ENCODE assay signal across 10 cellular contexts in the genomic region with DNA sequence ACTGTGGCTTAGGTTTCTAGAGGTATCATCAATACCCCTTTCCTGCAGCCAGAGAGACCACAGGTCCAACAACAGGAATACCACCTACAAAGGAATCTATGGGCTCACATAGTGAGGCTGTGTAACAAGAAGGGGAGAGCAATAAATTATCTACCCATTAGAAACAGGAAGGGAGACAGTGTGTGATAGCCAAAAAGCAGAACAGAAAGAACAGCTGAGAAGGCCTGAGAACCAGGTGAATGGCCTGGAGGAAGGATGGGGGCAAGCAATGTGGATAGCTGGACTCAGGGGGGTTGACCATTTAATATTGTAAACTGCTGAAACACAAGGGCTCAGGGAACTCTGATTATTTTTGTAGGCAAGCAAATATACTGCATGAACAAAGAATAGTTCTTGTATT.
DNase-seq lines count a peak whose midpoint lies in the region; ATAC-seq and TF ChIP-seq lines count a peak whose summit lies in the region.
"Had no signal": no experiment of that assay in that cellular context is flagged by ENCODE, and none has a peak within 500 bp of the region (broad histone marks: within the 10 kb centered on the region; RNA-seq: fewer than 3 reads in every experiment).

No MANE protein-coding gene starts in this region.

- H4K5ac ChIP-seq in IMR-90 (ENCODE audit: low read depth, low read length): peak overlapping the region; percentile 97

- peak overlapping the region; percentile 55 to 91 for H4K8ac ChIP-seq in IMR-90 (ENCODE audit: low read depth in 2 of 2, low read length in 2 of 2)

- H2BK120ac ChIP-seq in IMR-90 (ENCODE audit: low read depth, low read length): peak overlapping the region; percentile 85

- peak overlapping the region; percentile 56 for H3K56ac ChIP-seq in IMR-90 (ENCODE audit: extremely low read depth, insufficient read depth, low read length)

- H3K14ac ChIP-seq in IMR-90 (replicated peaks; ENCODE audit: low read depth, low read length): peak overlapping the region; percentile 98

- 0 out of 4 replicates have a peak, but pooled peaks cover 0 to 4% of the 10 kb centered on the region in 2 experiments for H3K79me1 ChIP-seq in IMR-90 (ENCODE audit: low read depth in 1 of 2, low read length in 2 of 2)

- peak overlapping the region; percentile 77 for H3K27ac ChIP-seq in IMR-90 (ENCODE audit: insufficient read depth, low read length)
- H3K27ac ChIP-seq: neutrophil had no signal

- H3K4me1 ChIP-seq in IMR-90 (ENCODE audit: control insufficient read depth, insufficient read depth, low read length): peaks cover 10% of the 10 kb centered on the region

- H4K91ac ChIP-seq in IMR-90 (ENCODE audit: insufficient read depth, low read depth, low read length): peak overlapping the region; percentile 88

- in situ Hi-C loops in IMR-90 (cut with MboI; ENCODE audit: low sequenced_read_pairs): no loop called here

- H2AK5ac ChIP-seq in IMR-90 (ENCODE audit: low read depth, low read length): peak overlapping the region; percentile 91

- H3K27me3 ChIP-seq in IMR-90 (ENCODE audit: control insufficient read depth, insufficient read depth, low read length): no peaks in the 10 kb centered on the region
- H3K27me3 ChIP-seq: neutrophil had no signal

- peak overlapping the region; percentile 99 for H3K18ac ChIP-seq in IMR-90 (ENCODE audit: low read depth, low read length)

- BruUV-seq in IMR-90 (replicated peaks; lab: Mats Ljungman, UMichigan): no TSS peak

- peak overlapping the region; percentile 78 for H2AFZ ChIP-seq in IMR-90 (replicated peaks; ENCODE audit: low read length, poor library complexity)

- no peak overlapping the region for H3K4me3 ChIP-seq in IMR-90 (ENCODE audit: insufficient read depth, low read depth, low read length)

- peak overlapping the region; percentile 63 for H2AK9ac ChIP-seq in IMR-90 (replicated peaks; ENCODE audit: low read depth, low read length, poor library complexity)

- CTCF ChIA-PET in IMR-90 (lab: Yijun Ruan, JAX): interaction anchor here (1.0 to 1.2 kb wide), 2 partner anchors 168 to 626 kb away, joined by 3 to 4 read pairs; no protein-coding TSS in a partner anchor

- peak overlapping the region; percentile 96 for H2BK20ac ChIP-seq in IMR-90 (ENCODE audit: low read depth, low read length)

- dilution Hi-C loops in IMR-90 (cut with HindIII; ENCODE audit: low sequenced_read_pairs, unreplicated experiment): no loop called here

- TF ChIP-seq RAD21 in IMR-90 (IDR thresholded peaks at IDR 0.05; ENCODE audit: low read length): no peak

- H3K36me3 ChIP-seq in IMR-90 (ENCODE audit: control insufficient read depth, insufficient read depth, low read length): no peaks in the 10 kb centered on the region
- H3K36me3 ChIP-seq: neutrophil had no signal

- H2BK5ac ChIP-seq in IMR-90 (ENCODE audit: low read depth, low read length, poor library complexity, severe bottlenecking): peak overlapping the region; percentile 97

- peak overlapping the region; percentile 22; the same call in 1 of the 2 replicates for H3K4me2 ChIP-seq in IMR-90 (ENCODE audit: low read depth, low read length)

- H2BK15ac ChIP-seq in IMR-90 (ENCODE audit: low read depth, low read length): peak overlapping the region; percentile 96

- peak; percentile 15 for DNase-seq in GM10266 (ENCODE audit: extremely low spot score)
- no peak for DNase-seq in IMR-90
- no peak for DNase-seq in NCI-H510A (lab: John Stamatoyannopoulos, UW)
- no peak for DNase-seq in activated CD4-positive, alpha-beta T cell treated with anti-CD3 and anti-CD28 coated beads for 48 hours
- no peak for DNase-seq in Right ventricle myocardium inferior (ENCODE audit: missing footprints)
- DNase-seq in stimulated activated CD4-positive, alpha-beta T cell treated with anti-CD3 and anti-CD28 coated beads, Interleukin-1b, Interleukin-23, amount 100 ng/mL, for 48 hours: no peak
- DNase-seq: activated naive CD4-positive, alpha-beta T cell treated with anti-CD3 and anti-CD28 coated beads, Interleukin-2, amount 50 U/mL, for 16 hours had no signal

- TF ChIP-seq CTCF in GM10266 (IDR thresholded peaks at IDR 0.05; ENCODE audit: control insufficient read depth, insufficient read depth, low read depth, missing control alignments) (no peak), IMR-90 (conservative IDR thresholded peaks at IDR 0.05; ENCODE audit: low read depth, low read length) (no peak)

- peak overlapping the region; percentile 92 for H3K4ac ChIP-seq in IMR-90 (ENCODE audit: low read depth, low read length)

- H4K20me1 ChIP-seq in IMR-90 (ENCODE audit: insufficient read depth, low read length): no peaks in the 10 kb centered on the region

- POLR2A ChIA-PET in IMR-90 (lab: Charles Lee; ENCODE audit: unreplicated experiment): interaction anchor here (0.6 kb wide), 1 partner anchor 281 kb away, joined by 3 read pairs; no protein-coding TSS in a partner anchor

- peak overlapping the region; percentile 98 for H3K23ac ChIP-seq in IMR-90 (ENCODE audit: low read depth, low read length)

- no peak for TF ChIP-seq POLR2A in IMR-90 (IDR thresholded peaks at IDR 0.05; ENCODE audit: low read depth, low read length)

- H3K9me1 ChIP-seq in IMR-90 (ENCODE audit: insufficient read depth, low read length): peaks cover 7% of the 10 kb centered on the region

- peak; percentile 97 for ATAC-seq in GM19438 (IDR thresholded peaks at IDR 0.05; ENCODE audit: low read depth, unreplicated experiment)
- ATAC-seq in HG02870 (IDR thresholded peaks at IDR 0.05; ENCODE audit: unreplicated experiment): peak; percentile 79
- no peak for ATAC-seq in IMR-90 (ENCODE audit: low read depth)
- no peak for ATAC-seq in Right ventricle myocardium inferior

- no peak overlapping the region for H3K9ac ChIP-seq in IMR-90 (ENCODE audit: low read depth, low read length)

- intact Hi-C loops in IMR-90 (cut with micrococcal nuclease): loop anchor here (5.0 to 10.0 kb wide), 2 partner anchors 493 to 630 kb away; a partner anchor contains a TSS
- intact Hi-C loops in Right ventricle myocardium inferior (cut with DNase I): loop anchor here (10.0 kb wide), 2 partner anchors 163 to 833 kb away; no protein-coding TSS in a partner anchor

- no peaks in the 10 kb centered on the region for H3K9me3 ChIP-seq in IMR-90 (ENCODE audit: control insufficient read depth, insufficient read depth, low read length)
- H3K9me3 ChIP-seq: neutrophil had no signal

TF ChIP-seq in IMR-90, 13 proteins besides CTCF, POLR2A, EP300 and RAD21:
- TF ChIP-seq, protein P1, sequence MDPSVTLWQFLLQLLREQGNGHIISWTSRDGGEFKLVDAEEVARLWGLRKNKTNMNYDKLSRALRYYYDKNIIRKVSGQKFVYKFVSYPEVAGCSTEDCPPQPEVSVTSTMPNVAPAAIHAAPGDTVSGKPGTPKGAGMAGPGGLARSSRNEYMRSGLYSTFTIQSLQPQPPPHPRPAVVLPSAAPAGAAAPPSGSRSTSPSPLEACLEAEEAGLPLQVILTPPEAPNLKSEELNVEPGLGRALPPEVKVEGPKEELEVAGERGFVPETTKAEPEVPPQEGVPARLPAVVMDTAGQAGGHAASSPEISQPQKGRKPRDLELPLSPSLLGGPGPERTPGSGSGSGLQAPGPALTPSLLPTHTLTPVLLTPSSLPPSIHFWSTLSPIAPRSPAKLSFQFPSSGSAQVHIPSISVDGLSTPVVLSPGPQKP (IDR thresholded peaks at IDR 0.05; ENCODE audit: borderline replicate concordance, low read depth, low read length): no peak
- no peak for TF ChIP-seq SMC3 (IDR thresholded peaks at IDR 0.05; ENCODE audit: low read depth, low read length)
- TF ChIP-seq CHD1 (IDR thresholded peaks at IDR 0.05; ENCODE audit: low read depth, low read length): no peak
- no peak for TF ChIP-seq CEBPB (IDR thresholded peaks at IDR 0.05; ENCODE audit: low read depth, low read length)
- TF ChIP-seq MAFK (IDR thresholded peaks at IDR 0.05; ENCODE audit: low read depth, low read length): no peak
- TF ChIP-seq MAZ (IDR thresholded peaks at IDR 0.05; ENCODE audit: borderline replicate concordance, low read depth, low read length): no peak
- no peak for TF ChIP-seq NFE2L2 (IDR thresholded peaks at IDR 0.05; ENCODE audit: low read depth, low read length)
- TF ChIP-seq BHLHE40 (IDR thresholded peaks at IDR 0.05; ENCODE audit: low read depth, low read length): no peak
- TF ChIP-seq RCOR1 (IDR thresholded peaks at IDR 0.05; ENCODE audit: insufficient replicate concordance, low read length): no peak
- no peak for TF ChIP-seq RFX5 (IDR thresholded peaks at IDR 0.05; ENCODE audit: low read depth, low read length)
- no peak for TF ChIP-seq MXI1 (IDR thresholded peaks at IDR 0.05; ENCODE audit: borderline replicate concordance, low read depth, low read length)
- TF ChIP-seq, protein P2, sequence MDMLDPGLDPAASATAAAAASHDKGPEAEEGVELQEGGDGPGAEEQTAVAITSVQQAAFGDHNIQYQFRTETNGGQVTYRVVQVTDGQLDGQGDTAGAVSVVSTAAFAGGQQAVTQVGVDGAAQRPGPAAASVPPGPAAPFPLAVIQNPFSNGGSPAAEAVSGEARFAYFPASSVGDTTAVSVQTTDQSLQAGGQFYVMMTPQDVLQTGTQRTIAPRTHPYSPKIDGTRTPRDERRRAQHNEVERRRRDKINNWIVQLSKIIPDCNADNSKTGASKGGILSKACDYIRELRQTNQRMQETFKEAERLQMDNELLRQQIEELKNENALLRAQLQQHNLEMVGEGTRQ (IDR thresholded peaks at IDR 0.05; ENCODE audit: low read depth, low read length): no peak
- no peak for TF ChIP-seq FOS (IDR thresholded peaks at IDR 0.05; ENCODE audit: low read depth, low read length)

Comparison
In these comparisons a context has a peak if more than half of its experiments do, and no peak if none do; other contexts are left out.
1. ATAC-seq: peak in GM19438 (single experiment) and HG02870 (single experiment); none in IMR-90 (single experiment) and Right ventricle myocardium inferior (single experiment).